In genomic region chr10:34203966-34204630, GRCh38 we compare ENCODE assay signal across 25 cellular contexts.
"Had no signal": no experiment of that assay in that cellular context is flagged by ENCODE, and none has a peak within 500 bp of the region (broad histone marks: within the 10 kb centered on the region; RNA-seq: fewer than 3 reads in every experiment).

No MANE protein-coding gene starts in this region.

- H3K4me1 ChIP-seq: left lung, lower lobe of right lung, uterus had no signal

- ATAC-seq: left cardiac atrium; left lung; lower lobe of right lung; naive thymus-derived CD8-positive, alpha-beta T cell; right cardiac atrium; stimulated activated memory B cell treated with anti-CD40 and anti-IgM and Interleukin-4, amounts not matched to agents 10 μg/mL and 1 μg/mL and 100 μg/mL, for 72 hours; stimulated activated naive CD8-positive, alpha-beta T cell treated with anti-CD3 and anti-CD28 coated beads, Interleukin-15, amount 100 ng/mL, for 72 hours had no signal

- DNase-seq: kidney glomerular epithelial cell; left cardiac atrium; left lung; lower lobe of right lung; mammary epithelial cell; mesenchymal stem cell; naive thymus-derived CD8-positive, alpha-beta T cell; ovary; right cardiac atrium; sigmoid colon; small intestine; spleen; stimulated activated CD4-positive, alpha-beta T cell treated with anti-CD3 and anti-CD28 coated beads, Interleukin-2, amount 100 ng/mL, for 48 hours; stimulated activated CD4-positive, alpha-beta T cell treated with anti-CD3 and anti-CD28 coated beads, Interleukin-4, amount 100 ng/mL, for 4 hours; stimulated activated CD8-positive, alpha-beta memory T cell treated with anti-CD3 and anti-CD28 coated beads, Interleukin-4, amount 100 ng/mL, for 48 hours; stimulated activated naive CD4-positive, alpha-beta T cell treated with Interleukin-2 at 50 U/mL for 16 hours; stimulated activated naive CD8-positive, alpha-beta T cell treated with anti-CD3 and anti-CD28 coated beads, Interleukin-15, amount 100 ng/mL, for 72 hours; substantia nigra; uterus had no signal

- H3K9me3 ChIP-seq: left lung, lower lobe of right lung, ovary, sigmoid colon, spleen, tibial nerve, uterus had no signal

- H3K27ac ChIP-seq: hepatocyte, left lung, lower lobe of right lung, ovary, sigmoid colon, spleen, tibial nerve, uterus had no signal

- H3K27me3 ChIP-seq: hepatocyte, left lung, ovary, sigmoid colon, spleen, tibial nerve, uterus had no signal

- H3K4me2 ChIP-seq: hepatocyte had no signal

- H3K4me1 Mint-ChIP-seq: stimulated activated memory B cell treated with anti-CD40 and anti-IgM and Interleukin-4, amounts not matched to agents 10 μg/mL and 1 μg/mL and 100 μg/mL, for 72 hours had no signal

- H3K79me2 ChIP-seq: hepatocyte had no signal

- H3K4me3 ChIP-seq: hepatocyte, left lung, lower lobe of right lung, ovary, sigmoid colon, spleen, tibial nerve, uterus had no signal

- H3K27ac Mint-ChIP-seq: naive thymus-derived CD8-positive, alpha-beta T cell; progenitor cell of endocrine pancreas; stimulated activated memory B cell treated with anti-CD40 and anti-IgM and Interleukin-4, amounts not matched to agents 10 μg/mL and 1 μg/mL and 100 μg/mL, for 72 hours; type B pancreatic cell had no signal

- H3K36me3 Mint-ChIP-seq: naive thymus-derived CD8-positive, alpha-beta T cell; stimulated activated memory B cell treated with anti-CD40 and anti-IgM and Interleukin-4, amounts not matched to agents 10 μg/mL and 1 μg/mL and 100 μg/mL, for 72 hours had no signal

- FAIRE-seq: keratinocyte, small intestine had no signal

- H3K4me3 Mint-ChIP-seq: naive thymus-derived CD8-positive, alpha-beta T cell; stimulated activated memory B cell treated with anti-CD40 and anti-IgM and Interleukin-4, amounts not matched to agents 10 μg/mL and 1 μg/mL and 100 μg/mL, for 72 hours; stimulated activated naive CD8-positive, alpha-beta T cell treated with anti-CD3 and anti-CD28 coated beads, Interleukin-15, amount 100 ng/mL, for 72 hours; type B pancreatic cell had no signal

- H3K27me3 Mint-ChIP-seq: progenitor cell of endocrine pancreas; stimulated activated memory B cell treated with anti-CD40 and anti-IgM and Interleukin-4, amounts not matched to agents 10 μg/mL and 1 μg/mL and 100 μg/mL, for 72 hours; type B pancreatic cell had no signal

- H3K9me3 Mint-ChIP-seq: naive thymus-derived CD8-positive, alpha-beta T cell; stimulated activated memory B cell treated with anti-CD40 and anti-IgM and Interleukin-4, amounts not matched to agents 10 μg/mL and 1 μg/mL and 100 μg/mL, for 72 hours; stimulated activated naive CD8-positive, alpha-beta T cell treated with anti-CD3 and anti-CD28 coated beads, Interleukin-15, amount 100 ng/mL, for 72 hours; type B pancreatic cell had no signal

- H2AFZ ChIP-seq: hepatocyte had no signal

- H3K36me3 ChIP-seq: left lung, lower lobe of right lung, ovary, sigmoid colon, spleen, uterus had no signal
